ENCODE assay signal across 8 cellular contexts in genomic region chr16:15672127-15672513, GRCh38. TPM values are rescaled to one million over a fixed set of nuclear protein-coding genes. Genes with fewer than 3 reads are reported as not detected.
DNase-seq lines count a peak whose midpoint lies in the region; ATAC-seq, FAIRE-seq and TF ChIP-seq lines count a peak whose summit lies in the region.
"Not testable (repeated sequence)": the region's sequence is repeated elsewhere in the genome, so short reads cannot be mapped to it uniquely, and the experiment has no call there.

No MANE protein-coding gene starts in this region.

- H3K14ac ChIP-seq in IMR-90 (replicated peaks; ENCODE audit: low read depth, low read length): peak overlapping the region; percentile 49

- H2BK5ac ChIP-seq in IMR-90 (ENCODE audit: low read depth, low read length, poor library complexity, severe bottlenecking): peak overlapping the region; percentile 63

- H2AFZ ChIP-seq in IMR-90 (replicated peaks; ENCODE audit: low read length, poor library complexity): peak overlapping the region; percentile 83

- not testable (repeated sequence) for TF ChIP-seq RAD21 in A549 (conservative IDR thresholded peaks at IDR 0.05 in 1 of 2, IDR thresholded peaks at IDR 0.05 in 1 of 2); IMR-90 (IDR thresholded peaks at IDR 0.05; ENCODE audit: low read length)

- DNase-seq in A549 (ENCODE audit: low read depth in 1 of 2, low spot score in 1 of 2); IMR-90; activated B cell treated with CpG ODN at 0.5 μM for 24 hours; activated naive CD8-positive, alpha-beta T cell treated with anti-CD3 and anti-CD28 coated beads, Interleukin-2, amount 50 U/mL, for 24 hours; effector memory CD4-positive, alpha-beta T cell; natural killer cell treated with Interleukin-12 subunit alpha and Interleukin-12 subunit beta and Interleukin-15 and Interleukin-18, amount 100 ng/mL, for 72 hours (ENCODE audit: low spot score): not testable (repeated sequence)
- DNase-seq in iris pigment epithelial cell (ENCODE audit: low read depth): peak; percentile 38

- H3K27me3 Mint-ChIP-seq in activated B cell treated with CpG ODN at 0.5 μM for 24 hours; activated naive CD8-positive, alpha-beta T cell treated with anti-CD3 and anti-CD28 coated beads, Interleukin-2, amount 50 U/mL, for 24 hours; natural killer cell treated with Interleukin-12 subunit alpha and Interleukin-12 subunit beta and Interleukin-15 and Interleukin-18, amount 100 ng/mL, for 72 hours; stimulated activated naive CD8-positive, alpha-beta T cell treated with anti-CD3 and anti-CD28 coated beads, Interleukin-15, Interleukin-2, amounts not matched to agents 100 ng/mL and 50 ng/mL, for 24 hours: not testable (repeated sequence)

- peaks cover 34% of the 10 kb centered on the region for H3K4me1 Mint-ChIP-seq in activated B cell treated with CpG ODN at 0.5 μM for 24 hours
- peaks cover 42% of the 10 kb centered on the region for H3K4me1 Mint-ChIP-seq in activated naive CD8-positive, alpha-beta T cell treated with anti-CD3 and anti-CD28 coated beads, Interleukin-2, amount 50 U/mL, for 24 hours
- H3K4me1 Mint-ChIP-seq in natural killer cell treated with Interleukin-12 subunit alpha and Interleukin-12 subunit beta and Interleukin-15 and Interleukin-18, amount 100 ng/mL, for 72 hours (ENCODE audit: low read depth in 2 of 2): peaks cover 20 to 37% of the 10 kb centered on the region in 2 donors
- H3K4me1 Mint-ChIP-seq in stimulated activated naive CD8-positive, alpha-beta T cell treated with anti-CD3 and anti-CD28 coated beads, Interleukin-15, Interleukin-2, amounts not matched to agents 100 ng/mL and 50 ng/mL, for 24 hours (ENCODE audit: low read depth): peaks cover 31% of the 10 kb centered on the region

- H4K8ac ChIP-seq in IMR-90 (ENCODE audit: low read depth in 2 of 2, low read length in 2 of 2): peak overlapping the region; percentile 11 to 75; a peak in 1 of 4 replicates

- 86% methylated on average over 10 of the region's 10 CpGs for WGBS in A549 (ENCODE audit: missing lambda C conversion rate)
- WGBS in IMR-90 (ENCODE audit: extremely low coverage in 2 of 2, insufficient read length in 1 of 2), 2 experiments: 71% methylated on average over 4 of the region's 10 CpGs; no CpG with 5 or more reads in 1 of the 2 experiments

- H3K27me3 ChIP-seq in IMR-90 (ENCODE audit: control insufficient read depth, insufficient read depth, low read length); effector memory CD4-positive, alpha-beta T cell (replicated peaks; ENCODE audit: control insufficient read depth, insufficient read depth, low read length, poor library complexity, severe bottlenecking): not testable (repeated sequence)

- ATAC-seq in A549 (peak; percentile 31 to 39; a peak in 4 of 6 replicates), IMR-90 (ENCODE audit: low read depth) (peak; percentile 18)
- not testable (repeated sequence) for ATAC-seq in activated B cell treated with CpG ODN at 0.5 μM for 24 hours (ENCODE audit: low read depth); activated naive CD8-positive, alpha-beta T cell treated with anti-CD3 and anti-CD28 coated beads, Interleukin-2, amount 50 U/mL, for 24 hours; natural killer cell treated with Interleukin-12 subunit alpha and Interleukin-12 subunit beta and Interleukin-15 and Interleukin-18, amount 100 ng/mL, for 72 hours

- not testable (repeated sequence) for H4K5ac ChIP-seq in IMR-90 (ENCODE audit: low read depth, low read length)

- H2BK120ac ChIP-seq in IMR-90 (ENCODE audit: low read depth, low read length): peak overlapping the region; percentile 67

- peak overlapping the region; percentile 81; the same call in 1 of the 2 replicates for H3K4ac ChIP-seq in IMR-90 (ENCODE audit: low read depth, low read length)

- H3K4me1 ChIP-seq in A549: peaks cover 22% of the 10 kb centered on the region
- peaks cover 11% of the 10 kb centered on the region for H3K4me1 ChIP-seq in IMR-90 (ENCODE audit: control insufficient read depth, insufficient read depth, low read length)
- peaks cover 28% of the 10 kb centered on the region for H3K4me1 ChIP-seq in effector memory CD4-positive, alpha-beta T cell (ENCODE audit: control insufficient read depth, insufficient read depth, low read length, poor library complexity, severe bottlenecking)

- H3K36me3 Mint-ChIP-seq in activated B cell treated with CpG ODN at 0.5 μM for 24 hours (ENCODE audit: low read depth): peaks cover 88% of the 10 kb centered on the region
- H3K36me3 Mint-ChIP-seq in activated naive CD8-positive, alpha-beta T cell treated with anti-CD3 and anti-CD28 coated beads, Interleukin-2, amount 50 U/mL, for 24 hours (ENCODE audit: low read depth): peaks cover 46% of the 10 kb centered on the region
- not testable (repeated sequence) for H3K36me3 Mint-ChIP-seq in natural killer cell treated with Interleukin-12 subunit alpha and Interleukin-12 subunit beta and Interleukin-15 and Interleukin-18, amount 100 ng/mL, for 72 hours
- H3K36me3 Mint-ChIP-seq in stimulated activated naive CD8-positive, alpha-beta T cell treated with anti-CD3 and anti-CD28 coated beads, Interleukin-15, Interleukin-2, amounts not matched to agents 100 ng/mL and 50 ng/mL, for 24 hours (ENCODE audit: low read depth): peaks cover 66% of the 10 kb centered on the region

- not testable (repeated sequence) for FAIRE-seq in A549 (lab: Jason Lieb, UNC)

- H3K79me1 ChIP-seq in IMR-90 (ENCODE audit: low read depth in 1 of 2, low read length in 2 of 2): peaks cover 31 to 59% of the 10 kb centered on the region in 2 experiments

- TF ChIP-seq POLR2A in A549 (IDR thresholded peaks at IDR 0.05; ENCODE audit: low read length); IMR-90 (IDR thresholded peaks at IDR 0.05; ENCODE audit: low read depth, low read length): not testable (repeated sequence)

- dilution Hi-C loops in IMR-90 (cut with HindIII; ENCODE audit: low sequenced_read_pairs, unreplicated experiment): not testable (repeated sequence)

- peak overlapping the region; percentile 22 for H2AK9ac ChIP-seq in IMR-90 (replicated peaks; ENCODE audit: low read depth, low read length, poor library complexity)

- peaks cover 20% of the 10 kb centered on the region for H3K36me3 ChIP-seq in IMR-90 (ENCODE audit: control insufficient read depth, insufficient read depth, low read length)
- H3K36me3 ChIP-seq in effector memory CD4-positive, alpha-beta T cell (ENCODE audit: control insufficient read depth, insufficient read depth, low read length): peaks cover 35% of the 10 kb centered on the region

- not testable (repeated sequence) for H3K9me1 ChIP-seq in IMR-90 (ENCODE audit: insufficient read depth, low read length)

- peak overlapping the region; percentile 8; the same call in 1 of the 3 replicates for H3K4me3 ChIP-seq in A549
- not testable (repeated sequence) for H3K4me3 ChIP-seq in IMR-90 (ENCODE audit: insufficient read depth, low read depth, low read length); effector memory CD4-positive, alpha-beta T cell (ENCODE audit: insufficient read depth, low read depth, low read length, poor library complexity, severe bottlenecking)

- H2BK15ac ChIP-seq in IMR-90 (ENCODE audit: low read depth, low read length): peak overlapping the region; percentile 67

- not testable (repeated sequence) for H4K20me1 ChIP-seq in IMR-90 (ENCODE audit: insufficient read depth, low read length)

- H4K91ac ChIP-seq in IMR-90 (ENCODE audit: insufficient read depth, low read depth, low read length): peak overlapping the region; percentile 67

- TF ChIP-seq EP300 in A549 (IDR thresholded peaks at IDR 0.05): not testable (repeated sequence)

- not testable (repeated sequence) for H3K9me3 ChIP-seq in A549; IMR-90 (ENCODE audit: control insufficient read depth, insufficient read depth, low read length); effector memory CD4-positive, alpha-beta T cell (ENCODE audit: control insufficient read depth, low read length)

- H3K27ac Mint-ChIP-seq in activated B cell treated with CpG ODN at 0.5 μM for 24 hours: peak overlapping the region; percentile 87
- peak overlapping the region; percentile 95 for H3K27ac Mint-ChIP-seq in activated naive CD8-positive, alpha-beta T cell treated with anti-CD3 and anti-CD28 coated beads, Interleukin-2, amount 50 U/mL, for 24 hours
- H3K27ac Mint-ChIP-seq in natural killer cell treated with Interleukin-12 subunit alpha and Interleukin-12 subunit beta and Interleukin-15 and Interleukin-18, amount 100 ng/mL, for 72 hours: peak overlapping the region; percentile 85 to 93
- peak overlapping the region; percentile 91 for H3K27ac Mint-ChIP-seq in stimulated activated naive CD8-positive, alpha-beta T cell treated with anti-CD3 and anti-CD28 coated beads, Interleukin-15, Interleukin-2, amounts not matched to agents 100 ng/mL and 50 ng/mL, for 24 hours

- peak overlapping the region; percentile 60; the same call in 1 of the 2 replicates for H3K56ac ChIP-seq in IMR-90 (ENCODE audit: extremely low read depth, insufficient read depth, low read length)

- H2AK5ac ChIP-seq in IMR-90 (ENCODE audit: low read depth, low read length): peak overlapping the region; percentile 71

- POLR2A ChIA-PET in A549 (lab: Yijun Ruan, JAX): interaction anchor here (1.4 kb wide), 1 partner anchor 29 kb away, joined by 6 read pairs; the partner anchor contains the start of gene MARF1
- POLR2A ChIA-PET in IMR-90 (lab: Charles Lee; ENCODE audit: unreplicated experiment): interaction anchor here (0.5 kb wide), 1 partner anchor 14 kb away, joined by 3 read pairs; no protein-coding TSS in a partner anchor
- POLR2A ChIA-PET in activated B cell treated with CpG ODN at 0.5 μM for 24 hours (lab: Charles Lee): interaction anchor here (2.7 kb wide), 1 partner anchor 30 kb away, joined by 12 read pairs; the partner anchor contains the start of gene MARF1

- CTCF ChIA-PET in A549 (lab: Yijun Ruan, JAX) (interaction anchor here (0.8 to 1.3 kb wide), 2 partner anchors 10 to 33 kb away, joined by 3 to 4 read pairs; no protein-coding TSS in a partner anchor), IMR-90 (lab: Yijun Ruan, JAX) (interaction anchor here (0.6 to 2.4 kb wide), 2 partner anchors 10 to 236 kb away, joined by 5 to 14 read pairs; no protein-coding TSS in a partner anchor), activated B cell treated with CpG ODN at 0.5 μM for 24 hours (lab: Charles Lee) (interaction anchor here (0.9 kb wide), 1 partner anchor 12 kb away, joined by 3 read pairs; no protein-coding TSS in a partner anchor)

- H3K4me3 Mint-ChIP-seq in activated B cell treated with CpG ODN at 0.5 μM for 24 hours; activated naive CD8-positive, alpha-beta T cell treated with anti-CD3 and anti-CD28 coated beads, Interleukin-2, amount 50 U/mL, for 24 hours; natural killer cell treated with Interleukin-12 subunit alpha and Interleukin-12 subunit beta and Interleukin-15 and Interleukin-18, amount 100 ng/mL, for 72 hours; stimulated activated naive CD8-positive, alpha-beta T cell treated with anti-CD3 and anti-CD28 coated beads, Interleukin-15, Interleukin-2, amounts not matched to agents 100 ng/mL and 50 ng/mL, for 24 hours: not testable (repeated sequence)

- not testable (repeated sequence) for TF ChIP-seq CTCF in A549 (IDR thresholded peaks at IDR 0.05); IMR-90 (conservative IDR thresholded peaks at IDR 0.05; ENCODE audit: low read depth, low read length); activated B cell treated with CpG ODN at 0.5 μM for 24 hours (IDR thresholded peaks at IDR 0.05)

- H3K27ac ChIP-seq in A549 (peak overlapping the region; percentile 83 to 89), IMR-90 (ENCODE audit: insufficient read depth, low read length) (peak overlapping the region; percentile 64)
- peak overlapping the region; percentile 87 for H3K27ac ChIP-seq in effector memory CD4-positive, alpha-beta T cell (ENCODE audit: insufficient read depth, low read length, poor library complexity, severe bottlenecking)

- not testable (repeated sequence) for BruUV-seq in IMR-90 (replicated peaks; lab: Mats Ljungman, UMichigan)

- peak overlapping the region; percentile 46 for H3K23ac ChIP-seq in IMR-90 (ENCODE audit: low read depth, low read length)

- not testable (repeated sequence) for H3K9me3 Mint-ChIP-seq in activated B cell treated with CpG ODN at 0.5 μM for 24 hours; activated naive CD8-positive, alpha-beta T cell treated with anti-CD3 and anti-CD28 coated beads, Interleukin-2, amount 50 U/mL, for 24 hours; natural killer cell treated with Interleukin-12 subunit alpha and Interleukin-12 subunit beta and Interleukin-15 and Interleukin-18, amount 100 ng/mL, for 72 hours; stimulated activated naive CD8-positive, alpha-beta T cell treated with anti-CD3 and anti-CD28 coated beads, Interleukin-15, Interleukin-2, amounts not matched to agents 100 ng/mL and 50 ng/mL, for 24 hours

- H3K9ac ChIP-seq in IMR-90 (ENCODE audit: low read depth, low read length): peak overlapping the region; percentile 11; the same call in 1 of the 2 replicates

- peak overlapping the region; percentile 63 for H2BK20ac ChIP-seq in IMR-90 (ENCODE audit: low read depth, low read length)

- H3K18ac ChIP-seq in IMR-90 (ENCODE audit: low read depth, low read length): 0 out of 2 replicates have a peak overlapping the region, but pooled peaks have one; percentile 6

- H3K4me2 ChIP-seq in A549 (peak overlapping the region; percentile 79), IMR-90 (ENCODE audit: low read depth, low read length) (peak overlapping the region; percentile 49)

- intact Hi-C loops in IMR-90 (cut with micrococcal nuclease): loop anchor here (2.0 kb wide), 1 partner anchor 21 kb away; the partner anchor contains the start of gene NDE1
- intact Hi-C loops in activated B cell treated with CpG ODN at 0.5 μM for 24 hours (cut with micrococcal nuclease): loop anchor here (1.0 kb wide), 1 partner anchor 29 kb away; the partner anchor contains the start of gene MARF1

- in situ Hi-C loops in IMR-90 (cut with MboI; ENCODE audit: low sequenced_read_pairs): not testable (repeated sequence)

RNA-seq across cellular contexts. Expression of gene NDE1, which starts 22.1 kb away (rescaled TPM):
- polyA plus RNA-seq in A549 (2011; rRNA removed) (26.8 and 30.6 TPM in 2 replicates), A549 (2017; fragmentation: RNase III; extraction: RNeasy Plus Mini Kit Qiagen cat#74134 plus additional on column Dnase treatment) (25.8 to 27.6 TPM (median 26.4 TPM) in 3 replicates), IMR-90 (2012; rRNA removed) (17.3 and 22.7 TPM in 2 replicates)
- 23.0 and 23.7 TPM in 2 replicates for polyA plus RNA-seq in A549 (2012; cell fraction: cytosol; rRNA removed)
- 15.9 and 20.4 TPM in 2 replicates for polyA plus RNA-seq in A549 (2012; cell fraction: nucleus; rRNA removed)
- polyA minus RNA-seq in A549 (2011; rRNA and poly(A)+ RNA removed): 23.2 and 31.4 TPM in 2 replicates
- total RNA-seq in IMR-90 (2012; rRNA removed) (29.2 and 34.4 TPM in 2 replicates), activated B cell treated with CpG ODN at 0.5 μM for 24 hours (140 and 163 TPM in 2 replicates)
- 14.0 and 28.0 TPM in 2 replicates for polyA plus RNA-seq in IMR-90 (2012; cell fraction: cytosol; rRNA removed)
- 8.8 and 21.5 TPM in 2 replicates for polyA plus RNA-seq in IMR-90 (2012; cell fraction: nucleus; rRNA removed; ENCODE audit: low replicate concordance)
- total RNA-seq in natural killer cell treated with Interleukin-12 subunit alpha and Interleukin-12 subunit beta and Interleukin-15 and Interleukin-18, amount 100 ng/mL, for 72 hours: 100 to 1,000 TPM in 1 of 2 donors, 10 to 100 TPM in 1; 95.0 to 151 TPM

RNA-seq across cellular contexts. Expression of gene MARF1, which starts 29.2 kb away (rescaled TPM):
- 28.2 and 40.0 TPM in 2 replicates for polyA plus RNA-seq in A549 (2011; rRNA removed)
- 7.2 and 8.4 TPM in 2 replicates for polyA plus RNA-seq in A549 (2012; cell fraction: cytosol; rRNA removed)
- polyA plus RNA-seq in A549 (2012; cell fraction: nucleus; rRNA removed): 12.3 and 12.8 TPM in 2 replicates
- 10.6 to 12.4 TPM (median 11.6 TPM) in 3 replicates for polyA plus RNA-seq in A549 (2017; fragmentation: RNase III; extraction: RNeasy Plus Mini Kit Qiagen cat#74134 plus additional on column Dnase treatment)
- polyA minus RNA-seq in A549 (2011; rRNA and poly(A)+ RNA removed): 32.4 and 40.9 TPM in 2 replicates
- 7.8 and 9.0 TPM in 2 replicates for total RNA-seq in IMR-90 (2012; rRNA removed)
- polyA plus RNA-seq in IMR-90 (2012; rRNA removed): 11.5 and 12.9 TPM in 2 replicates
- 4.4 and 6.7 TPM in 2 replicates for polyA plus RNA-seq in IMR-90 (2012; cell fraction: cytosol; rRNA removed)
- polyA plus RNA-seq in IMR-90 (2012; cell fraction: nucleus; rRNA removed; ENCODE audit: low replicate concordance): 13.5 and 38.8 TPM in 2 replicates
- total RNA-seq in activated B cell treated with CpG ODN at 0.5 μM for 24 hours: 160 and 186 TPM in 2 replicates
- total RNA-seq in natural killer cell treated with Interleukin-12 subunit alpha and Interleukin-12 subunit beta and Interleukin-15 and Interleukin-18, amount 100 ng/mL, for 72 hours: 10 to 100 TPM; 63.9 to 76.0 TPM
